1 cellular context compared by ENCODE assay signal in the genomic region with DNA sequence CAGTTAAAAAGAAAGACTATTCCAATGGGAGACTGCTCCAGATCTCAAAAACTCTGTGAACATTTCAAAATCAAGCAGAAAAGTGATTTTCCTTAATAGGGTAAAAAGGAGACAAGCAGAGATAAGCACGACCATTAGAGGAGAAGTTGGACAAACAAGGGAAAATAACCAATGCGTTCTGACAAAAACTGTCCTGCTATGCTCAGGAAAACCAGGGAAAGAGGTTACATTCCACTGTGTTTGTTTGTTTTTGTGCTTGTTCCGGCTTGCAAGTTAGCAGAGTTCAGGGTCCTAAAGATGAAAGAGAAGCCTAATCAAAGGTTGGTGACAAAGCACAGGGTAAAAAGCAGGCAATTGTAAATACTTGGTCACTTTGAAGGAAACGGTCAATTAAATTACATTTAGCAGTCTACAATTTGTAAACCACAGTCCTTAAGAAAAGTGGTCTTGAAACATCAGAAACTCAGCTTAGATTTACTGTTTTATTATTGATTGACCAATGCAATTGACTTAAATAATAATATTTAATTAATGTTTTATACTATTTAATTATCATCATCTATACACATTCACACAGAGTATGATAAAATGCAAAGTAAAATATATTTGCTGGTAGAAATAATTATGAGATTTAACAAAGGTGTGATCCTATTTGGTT.
TF ChIP-seq lines count a peak whose summit lies in the region.

No MANE protein-coding gene starts in this region.

TF ChIP-seq in HepG2, 621 proteins besides CTCF, POLR2A, EP300 and RAD21 (continued from another document and continues in another):
- TF ChIP-seq ZBTB44 (CRISPR knock-in tag; IDR thresholded peaks at IDR 0.05), result no peak
- TF ChIP-seq ELF3 (CRISPR knock-in tag; IDR thresholded peaks at IDR 0.05), result peak; percentile 92
- TF ChIP-seq ZNF34 (CRISPR knock-in tag; IDR thresholded peaks at IDR 0.05; ENCODE audit: borderline replicate concordance), result no peak
- no peak for TF ChIP-seq ZC3H13 (CRISPR knock-in tag; IDR thresholded peaks at IDR 0.05)
- no peak for TF ChIP-seq BRCA1 (CRISPR knock-in tag; IDR thresholded peaks at IDR 0.05)
- TF ChIP-seq ZNF530 (CRISPR knock-in tag; IDR thresholded peaks at IDR 0.05; ENCODE audit: low read depth), result no peak
- no peak for TF ChIP-seq ZSCAN20 (CRISPR knock-in tag; IDR thresholded peaks at IDR 0.05; ENCODE audit: borderline replicate concordance)
- TF ChIP-seq, protein P1, sequence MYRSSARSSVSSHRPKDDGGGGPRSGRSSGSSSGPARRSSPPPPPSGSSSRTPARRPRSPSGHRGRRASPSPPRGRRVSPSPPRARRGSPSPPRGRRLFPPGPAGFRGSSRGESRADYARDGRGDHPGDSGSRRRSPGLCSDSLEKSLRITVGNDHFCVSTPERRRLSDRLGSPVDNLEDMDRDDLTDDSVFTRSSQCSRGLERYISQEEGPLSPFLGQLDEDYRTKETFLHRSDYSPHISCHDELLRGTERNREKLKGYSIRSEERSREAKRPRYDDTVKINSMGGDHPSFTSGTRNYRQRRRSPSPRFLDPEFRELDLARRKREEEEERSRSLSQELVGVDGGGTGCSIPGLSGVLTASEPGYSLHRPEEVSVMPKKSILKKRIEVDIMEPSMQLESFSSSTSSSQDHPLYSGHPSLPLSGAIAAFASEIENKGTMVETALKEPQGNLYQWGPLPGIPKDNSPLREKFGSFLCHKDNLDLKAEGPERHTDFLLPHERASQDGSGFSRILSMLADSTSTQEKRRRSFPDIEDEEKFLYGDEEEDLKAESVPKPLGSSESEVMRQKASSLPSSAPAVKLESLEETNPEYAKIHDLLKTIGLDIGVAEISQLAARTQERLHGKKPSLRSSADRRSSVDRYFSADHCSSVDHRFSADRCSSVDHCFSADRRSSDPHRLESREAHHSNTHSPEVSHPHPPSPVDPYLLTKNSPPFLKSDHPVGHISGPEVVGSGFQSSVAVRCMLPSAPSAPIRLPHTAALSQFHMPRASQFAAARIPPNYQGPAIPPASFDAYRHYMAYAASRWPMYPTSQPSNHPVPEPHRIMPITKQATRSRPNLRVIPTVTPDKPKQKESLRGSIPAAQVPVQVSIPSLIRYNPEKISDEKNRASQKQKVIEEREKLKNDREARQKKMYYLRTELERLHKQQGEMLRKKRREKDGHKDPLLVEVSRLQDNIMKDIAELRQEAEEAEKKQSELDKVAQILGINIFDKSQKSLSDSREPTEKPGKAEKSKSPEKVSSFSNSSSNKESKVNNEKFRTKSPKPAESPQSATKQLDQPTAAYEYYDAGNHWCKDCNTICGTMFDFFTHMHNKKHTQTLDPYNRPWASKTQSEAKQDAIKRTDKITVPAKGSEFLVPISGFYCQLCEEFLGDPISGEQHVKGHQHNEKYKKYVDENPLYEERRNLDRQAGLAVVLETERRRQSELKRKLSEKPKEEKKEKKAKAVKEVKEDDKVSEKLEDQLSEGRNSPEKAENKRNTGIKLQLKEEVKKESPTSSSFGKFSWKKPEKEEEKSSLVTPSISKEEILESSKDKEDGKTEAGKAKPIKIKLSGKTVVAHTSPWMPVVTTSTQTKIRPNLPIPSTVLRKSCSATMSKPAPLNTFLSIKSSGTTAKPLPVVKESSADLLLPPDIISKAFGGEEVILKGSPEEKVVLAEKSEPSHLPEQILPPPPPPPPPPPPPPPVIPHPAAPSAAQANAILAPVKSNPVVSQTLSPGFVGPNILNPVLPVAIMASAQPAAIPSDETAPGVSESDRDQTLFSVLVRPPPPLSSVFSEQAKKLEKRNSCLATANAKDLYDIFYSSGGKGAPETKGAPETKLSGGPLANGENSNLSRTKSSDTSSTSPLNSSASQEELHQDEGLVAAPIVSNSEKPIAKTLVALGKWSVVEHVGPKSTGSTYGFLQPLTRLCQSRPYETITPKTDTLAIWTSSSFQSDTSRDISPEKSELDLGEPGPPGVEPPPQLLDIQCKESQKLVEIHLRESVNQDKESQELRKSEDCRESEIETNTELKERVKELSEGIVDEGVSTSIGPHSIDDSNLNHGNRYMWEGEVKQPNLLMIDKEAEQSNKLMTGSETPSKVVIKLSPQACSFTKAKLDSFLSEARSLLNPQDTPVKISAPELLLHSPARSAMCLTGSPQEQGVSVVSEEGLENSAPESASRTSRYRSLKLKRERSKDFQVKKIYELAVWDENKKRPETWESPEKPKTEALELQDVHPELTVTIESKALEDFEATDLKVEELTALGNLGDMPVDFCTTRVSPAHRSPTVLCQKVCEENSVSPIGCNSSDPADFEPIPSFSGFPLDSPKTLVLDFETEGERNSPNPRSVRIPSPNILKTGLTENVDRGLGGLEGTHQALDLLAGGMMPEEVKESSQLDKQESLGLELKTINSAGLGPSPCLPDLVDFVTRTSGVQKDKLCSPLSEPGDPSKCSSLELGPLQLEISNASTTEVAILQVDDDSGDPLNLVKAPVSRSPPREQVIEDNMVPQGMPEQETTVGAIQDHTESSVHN (CRISPR knock-in tag; IDR thresholded peaks at IDR 0.05), result no peak
- no peak for TF ChIP-seq JUND (CRISPR knock-in tag; IDR thresholded peaks at IDR 0.05)
- no peak for TF ChIP-seq KDM3A (CRISPR knock-in tag; IDR thresholded peaks at IDR 0.05; ENCODE audit: low read depth)
- no peak for TF ChIP-seq ZNF660 (CRISPR knock-in tag; IDR thresholded peaks at IDR 0.05; ENCODE audit: borderline replicate concordance, low read depth)
- TF ChIP-seq ZNF746 (CRISPR knock-in tag; IDR thresholded peaks at IDR 0.05), result no peak
- TF ChIP-seq ARNT2 (CRISPR knock-in tag; IDR thresholded peaks at IDR 0.05; ENCODE audit: low read depth), result no peak
- TF ChIP-seq, protein P2, sequence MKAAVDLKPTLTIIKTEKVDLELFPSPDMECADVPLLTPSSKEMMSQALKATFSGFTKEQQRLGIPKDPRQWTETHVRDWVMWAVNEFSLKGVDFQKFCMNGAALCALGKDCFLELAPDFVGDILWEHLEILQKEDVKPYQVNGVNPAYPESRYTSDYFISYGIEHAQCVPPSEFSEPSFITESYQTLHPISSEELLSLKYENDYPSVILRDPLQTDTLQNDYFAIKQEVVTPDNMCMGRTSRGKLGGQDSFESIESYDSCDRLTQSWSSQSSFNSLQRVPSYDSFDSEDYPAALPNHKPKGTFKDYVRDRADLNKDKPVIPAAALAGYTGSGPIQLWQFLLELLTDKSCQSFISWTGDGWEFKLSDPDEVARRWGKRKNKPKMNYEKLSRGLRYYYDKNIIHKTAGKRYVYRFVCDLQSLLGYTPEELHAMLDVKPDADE (CRISPR knock-in tag; IDR thresholded peaks at IDR 0.05), result no peak
- peak; percentile 96 for TF ChIP-seq HNF4A (CRISPR knock-in tag; IDR thresholded peaks at IDR 0.05)
- TF ChIP-seq ZBTB21 (CRISPR knock-in tag; IDR thresholded peaks at IDR 0.05), result no peak
- TF ChIP-seq ZNF432 (CRISPR knock-in tag; IDR thresholded peaks at IDR 0.05; ENCODE audit: borderline replicate concordance), result no peak
- no peak for TF ChIP-seq ZNF501 (CRISPR knock-in tag; IDR thresholded peaks at IDR 0.05)
- TF ChIP-seq, protein P3, sequence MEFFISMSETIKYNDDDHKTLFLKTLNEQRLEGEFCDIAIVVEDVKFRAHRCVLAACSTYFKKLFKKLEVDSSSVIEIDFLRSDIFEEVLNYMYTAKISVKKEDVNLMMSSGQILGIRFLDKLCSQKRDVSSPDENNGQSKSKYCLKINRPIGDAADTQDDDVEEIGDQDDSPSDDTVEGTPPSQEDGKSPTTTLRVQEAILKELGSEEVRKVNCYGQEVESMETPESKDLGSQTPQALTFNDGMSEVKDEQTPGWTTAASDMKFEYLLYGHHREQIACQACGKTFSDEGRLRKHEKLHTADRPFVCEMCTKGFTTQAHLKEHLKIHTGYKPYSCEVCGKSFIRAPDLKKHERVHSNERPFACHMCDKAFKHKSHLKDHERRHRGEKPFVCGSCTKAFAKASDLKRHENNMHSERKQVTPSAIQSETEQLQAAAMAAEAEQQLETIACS (CRISPR knock-in tag; IDR thresholded peaks at IDR 0.05), result no peak
- no peak for TF ChIP-seq DNMT3B (CRISPR knock-in tag; conservative IDR thresholded peaks at IDR 0.05)
- no peak for TF ChIP-seq ZBTB8A (CRISPR knock-in tag; IDR thresholded peaks at IDR 0.05; ENCODE audit: borderline replicate concordance, low read depth)
- no peak for TF ChIP-seq CEBPZ (IDR thresholded peaks at IDR 0.05; ENCODE audit: low read length)
- TF ChIP-seq NCOA2 (CRISPR knock-in tag; IDR thresholded peaks at IDR 0.05), result peak; percentile 99
- no peak for TF ChIP-seq SAP130 (CRISPR knock-in tag; IDR thresholded peaks at IDR 0.05; ENCODE audit: low read depth)
- no peak for TF ChIP-seq BORCS8-MEF2B (CRISPR knock-in tag; IDR thresholded peaks at IDR 0.05)
- TF ChIP-seq ZNF720 (CRISPR knock-in tag; IDR thresholded peaks at IDR 0.05), result no peak
- TF ChIP-seq ZSCAN5A (CRISPR knock-in tag; IDR thresholded peaks at IDR 0.05; ENCODE audit: borderline replicate concordance), result no peak; the same call in 1 of the 2 replicates
- TF ChIP-seq DNMT1 (CRISPR knock-in tag; IDR thresholded peaks at IDR 0.05), result no peak
- TF ChIP-seq ISX (CRISPR knock-in tag; conservative IDR thresholded peaks at IDR 0.05), result no peak
- 0 out of 2 replicates have a peak, but pooled peaks have one; percentile 41 for TF ChIP-seq HMG20B (CRISPR knock-in tag; conservative IDR thresholded peaks at IDR 0.05)
- TF ChIP-seq FOXP1 (IDR thresholded peaks at IDR 0.05), result peak; percentile 76
- peak; percentile 92 for TF ChIP-seq FOXP1 (CRISPR knock-in tag; IDR thresholded peaks at IDR 0.05)
- TF ChIP-seq TARDBP (CRISPR knock-in tag; IDR thresholded peaks at IDR 0.05), result peak; percentile 82; the same call in 1 of the 2 replicates
- no peak for TF ChIP-seq RBAK (CRISPR knock-in tag; IDR thresholded peaks at IDR 0.05)
- no peak for TF ChIP-seq GZF1 (CRISPR knock-in tag; IDR thresholded peaks at IDR 0.05)
- TF ChIP-seq SIN3B (IDR thresholded peaks at IDR 0.05; ENCODE audit: low read length), result no peak
- no peak for TF ChIP-seq PAF1 (CRISPR knock-in tag; IDR thresholded peaks at IDR 0.05)
- no peak for TF ChIP-seq SOX6 (IDR thresholded peaks at IDR 0.05)
- peak; percentile 88 for TF ChIP-seq SOX6 (CRISPR knock-in tag; IDR thresholded peaks at IDR 0.05)
- TF ChIP-seq ZNF12 (CRISPR knock-in tag; IDR thresholded peaks at IDR 0.05), result no peak
- no peak for TF ChIP-seq ATAD3A (CRISPR knock-in tag; IDR thresholded peaks at IDR 0.05)
- TF ChIP-seq ZNF143 (CRISPR knock-in tag; IDR thresholded peaks at IDR 0.05), result no peak
- peak; percentile 84 for TF ChIP-seq GATAD2A (CRISPR knock-in tag; IDR thresholded peaks at IDR 0.05)
- no peak for TF ChIP-seq MAF1 (CRISPR knock-in tag; IDR thresholded peaks at IDR 0.05; ENCODE audit: borderline replicate concordance)
- no peak for TF ChIP-seq MAFG (CRISPR knock-in tag; IDR thresholded peaks at IDR 0.05)
- TF ChIP-seq, protein P4, sequence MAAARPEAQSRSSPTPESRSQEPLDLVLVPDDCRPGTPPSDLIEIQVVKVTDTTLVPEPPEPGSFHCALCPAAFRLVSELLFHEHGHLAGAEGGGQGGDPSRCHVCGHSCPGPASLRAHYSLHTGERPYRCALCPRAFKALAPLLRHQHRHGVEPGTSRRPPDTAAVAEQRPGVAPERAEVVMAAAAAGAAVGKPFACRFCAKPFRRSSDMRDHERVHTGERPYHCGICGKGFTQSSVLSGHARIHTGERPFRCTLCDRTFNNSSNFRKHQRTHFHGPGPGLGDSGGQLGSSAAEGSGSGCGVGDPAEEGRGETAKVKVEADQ (CRISPR knock-in tag; IDR thresholded peaks at IDR 0.05; ENCODE audit: borderline replicate concordance), result no peak
- TF ChIP-seq CEBPG (CRISPR knock-in tag; IDR thresholded peaks at IDR 0.05), result peak; percentile 55; the same call in 1 of the 2 replicates
